9 cellular contexts compared by ENCODE assay signal in the genomic region with DNA sequence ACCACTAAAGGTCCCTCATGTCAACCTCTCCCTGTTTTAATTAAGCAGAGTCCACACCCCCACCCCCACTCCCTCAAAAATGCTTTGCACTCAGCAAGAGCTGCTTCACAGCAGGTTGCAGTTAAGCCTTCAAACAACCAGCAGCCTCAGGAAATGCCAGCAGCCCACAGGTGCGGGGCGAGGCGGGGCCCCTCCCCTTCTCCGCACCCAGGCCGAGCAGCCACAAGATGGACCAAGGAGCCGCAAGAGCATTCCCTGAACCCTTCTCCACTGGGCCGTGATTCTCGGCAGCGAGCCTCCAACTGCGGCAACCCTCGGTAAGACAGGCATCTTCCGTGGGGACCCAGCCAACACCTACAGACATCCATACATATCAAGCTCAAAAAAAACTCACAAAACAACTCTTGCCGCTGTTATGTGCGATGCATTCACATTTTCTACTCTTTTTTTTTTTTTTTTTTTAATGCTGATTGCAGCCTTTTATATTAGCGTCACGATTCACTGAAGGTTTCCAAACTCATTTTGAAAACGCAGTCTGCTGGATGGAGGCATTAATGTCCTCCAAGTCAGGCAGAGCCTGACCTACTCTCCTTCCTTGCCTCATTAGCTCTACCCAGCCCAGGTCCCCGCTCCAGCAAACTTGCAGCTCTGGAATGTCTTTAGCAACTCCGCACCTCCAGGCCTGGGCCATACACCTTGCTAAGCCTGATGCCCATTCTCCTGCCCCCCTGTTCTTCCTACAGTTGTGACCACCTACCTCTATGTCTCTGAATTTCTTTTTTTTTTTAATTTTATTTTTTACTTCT.
DNase-seq lines count a peak whose midpoint lies in the region; ATAC-seq and TF ChIP-seq lines count a peak whose summit lies in the region.
"Had no signal": no experiment of that assay in that cellular context is flagged by ENCODE, and none has a peak within 500 bp of the region (broad histone marks: within the 10 kb centered on the region; RNA-seq: fewer than 3 reads in every experiment).

No MANE protein-coding gene starts in this region.

- no peaks in the 10 kb centered on the region for H3K36me3 Mint-ChIP-seq in endodermal cell (ENCODE audit: low read depth)

- peak overlapping the region; percentile 16; the same call in 1 of the 2 replicates for H3K4me2 ChIP-seq in PC-9

- TF ChIP-seq CTCF in PC-9 (conservative IDR thresholded peaks at IDR 0.05) (no peak), endodermal cell (conservative IDR thresholded peaks at IDR 0.05) (peak; percentile 42)

- H3K4me1 Mint-ChIP-seq in endodermal cell: peaks cover 30% of the 10 kb centered on the region

- ATAC-seq in HG03469 (IDR thresholded peaks at IDR 0.05; ENCODE audit: unreplicated experiment): no peak
- no peak for ATAC-seq in GM21423 (IDR thresholded peaks at IDR 0.05; ENCODE audit: unreplicated experiment)
- ATAC-seq in GM21723 (IDR thresholded peaks at IDR 0.05; ENCODE audit: unreplicated experiment): no peak
- ATAC-seq: right cardiac atrium had no signal

- H3K4me3 ChIP-seq in PC-9 (no peak overlapping the region), endodermal cell (ENCODE audit: low read length) (peak overlapping the region; percentile 47)

- H3K9me3 ChIP-seq in PC-9 (ENCODE audit: insufficient read depth, low read depth): no peaks in the 10 kb centered on the region
- H3K9me3 ChIP-seq in endodermal cell (ENCODE audit: control insufficient read depth, low read length): no peaks in the 10 kb centered on the region

- H4K20me1 ChIP-seq in PC-9 (ENCODE audit: insufficient read depth): no peaks in the 10 kb centered on the region

- DNase-seq in activated CD8-positive, alpha-beta memory T cell treated with anti-CD3 and anti-CD28 coated beads, Interleukin-2, amount 50 U/mL, for 48 hours: peak; percentile 49
- no peak for DNase-seq in activated CD8-positive, alpha-beta memory T cell treated with anti-CD3 and anti-CD28 coated beads, Interleukin-2, amount 50 U/mL, for 4 hours
- peak in 1 of 2 experiments; percentile 5 for DNase-seq in PC-9
- peak; percentile 97 for DNase-seq in endodermal cell
- DNase-seq in renal cortical epithelial cell (ENCODE audit: low read depth): peak; percentile 20
- DNase-seq: right cardiac atrium had no signal

- H3K4me3 Mint-ChIP-seq in endodermal cell: peak overlapping the region; percentile 51

- no peaks in the 10 kb centered on the region for H3K27me3 Mint-ChIP-seq in endodermal cell (ENCODE audit: insufficient read depth)

- no peaks in the 10 kb centered on the region for H3K9me2 ChIP-seq in PC-9 (ENCODE audit: insufficient read depth)

- H3K27ac ChIP-seq in PC-9 (no peak overlapping the region), endodermal cell (ENCODE audit: low read depth, low read length) (no peak overlapping the region)

- POLR2A ChIA-PET in PC-9 (lab: Charles Lee; ENCODE audit: unreplicated experiment): interaction anchor here (0.5 kb wide), 1 partner anchor 409 kb away, joined by 6 read pairs; no protein-coding TSS in a partner anchor

- CTCF ChIA-PET in PC-9 (lab: Charles Lee): interaction anchor here (0.6 kb wide), 2 partner anchors 35 to 1661 kb away, joined by 3 to 4 read pairs; no protein-coding TSS in a partner anchor

- no peaks in the 10 kb centered on the region for H3F3A ChIP-seq in PC-9 (ENCODE audit: insufficient read depth, low read depth)

- H3K36me3 ChIP-seq in PC-9 (ENCODE audit: low read depth): no peaks in the 10 kb centered on the region
- H3K36me3 ChIP-seq in endodermal cell (ENCODE audit: control insufficient read depth, insufficient read depth, low read length): no peaks in the 10 kb centered on the region

- no peak overlapping the region for H2AFZ ChIP-seq in PC-9

- intact Hi-C loops in PC-9 (cut with micrococcal nuclease; ENCODE audit: unreplicated experiment): no loop called here

- no peaks in the 10 kb centered on the region for H3K79me2 ChIP-seq in PC-9 (ENCODE audit: low read depth)

- no peak overlapping the region for H3K9ac ChIP-seq in endodermal cell (ENCODE audit: extremely low read depth, low read length, poor library complexity, severe bottlenecking)

- peak overlapping the region; percentile 81 for H3K27ac Mint-ChIP-seq in endodermal cell

- WGBS in endodermal cell (ENCODE audit: insufficient coverage in 1 of 2, insufficient read length in 1 of 2), 2 experiments: 12 to 13% methylated on average over 10 to 19 of the region's 19 CpGs

- no peaks in the 10 kb centered on the region for H3K9me3 Mint-ChIP-seq in endodermal cell

- no TSS peak for BruUV-seq in PC-9 (replicated peaks; lab: Mats Ljungman, UMichigan)

- H3K4me1 ChIP-seq in PC-9 (replicated peaks; ENCODE audit: insufficient read depth) (no peaks in the 10 kb centered on the region), endodermal cell (ENCODE audit: control insufficient read depth, insufficient read depth, low read length) (peaks cover 6% of the 10 kb centered on the region)

- H3K27me3 ChIP-seq in PC-9 (ENCODE audit: insufficient read depth, low read depth) (no peaks in the 10 kb centered on the region), endodermal cell (ENCODE audit: control insufficient read depth, insufficient read depth, low read length, poor library complexity, severe bottlenecking) (no peaks in the 10 kb centered on the region)
